In the genomic region with DNA sequence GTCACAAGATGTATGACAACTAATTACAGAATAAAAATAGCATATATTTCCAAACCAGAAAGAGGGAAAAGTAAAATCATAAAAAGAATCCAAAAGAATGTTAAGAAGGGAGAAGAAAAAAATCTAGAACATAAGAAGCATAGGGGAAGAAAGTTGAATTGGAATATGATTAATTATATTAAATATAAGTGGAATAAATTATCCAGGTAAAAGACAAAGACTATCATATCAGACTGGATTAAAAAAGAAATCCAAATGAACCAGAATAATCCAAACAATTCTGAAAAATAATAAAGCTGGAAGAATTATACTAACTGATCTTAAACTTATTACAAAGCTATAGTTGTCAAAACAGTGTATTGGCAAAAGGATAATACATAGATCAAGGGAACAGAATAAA, we compare ENCODE assay signal across 20 cellular contexts. TPM values are rescaled to one million over a fixed set of nuclear protein-coding genes. Genes with fewer than 3 reads are reported as not detected.
A peak's percentile ranks its signal among the peaks of the same experiment; 100 is the strongest.
DNase-seq lines count a peak whose midpoint lies in the region; ATAC-seq, FAIRE-seq and TF ChIP-seq lines count a peak whose summit lies in the region.
"Had no signal": no experiment of that assay in that cellular context is flagged by ENCODE, and none has a peak within 500 bp of the region (broad histone marks: within the 10 kb centered on the region; RNA-seq: fewer than 3 reads in every experiment).

No MANE protein-coding gene starts in this region.

- TF ChIP-seq POLR2A in A549 (IDR thresholded peaks at IDR 0.05; ENCODE audit: low read length): no peak

- no peak overlapping the region for H3K27ac ChIP-seq in A549
- H3K27ac ChIP-seq: BLaER1, C4-2B had no signal

- no peak for TF ChIP-seq CTCF in A549 (IDR thresholded peaks at IDR 0.05)

- no peak overlapping the region for H3K4me2 ChIP-seq in A549
- H3K4me2 ChIP-seq: BLaER1 had no signal

- intact Hi-C loops in posterior cingulate gyrus (cut with DNase I): no loop called here

- FAIRE-seq in A549 (lab: Jason Lieb, UNC) (no peak), TTC549 (lab: Jason Lieb, UNC) (peak; percentile 28), endometrium (lab: Jason Lieb, UNC) (peak; percentile 12)
- FAIRE-seq: GM12878, H54 had no signal

- peaks cover 10% of the 10 kb centered on the region; the same call in 2 of the 3 replicates for H3K4me1 ChIP-seq in A549
- H3K4me1 ChIP-seq: BLaER1, Caco-2, HAP-1 had no signal

- peaks cover 28% of the 10 kb centered on the region for H3K9me3 ChIP-seq in A549

- POLR2A ChIA-PET in A549 (lab: Yijun Ruan, JAX): interaction anchor here (0.9 kb wide), 1 partner anchor 24 kb away, joined by 4 read pairs; no protein-coding TSS in a partner anchor

- no peak overlapping the region for H3K4me3 ChIP-seq in A549
- H3K4me3 ChIP-seq: GM12878, HAP-1 had no signal

- no peak for TF ChIP-seq EP300 in A549 (IDR thresholded peaks at IDR 0.05)

- ATAC-seq in A549 (no peak), HG02678 (IDR thresholded peaks at IDR 0.05; ENCODE audit: unreplicated experiment) (no peak)
- ATAC-seq: CD8-positive, alpha-beta T cell; GM12878 had no signal

- DNase-seq in A549 (ENCODE audit: low read depth in 1 of 2, low spot score in 1 of 2) (no peak), posterior cingulate gyrus (no peak), NCI-H526 treated with DMSO at 0.1 percent for 48 hours (lab: John Stamatoyannopoulos, UW) (no peak), NCI-H1092 treated with DMSO at 0.1 percent for 48 hours (lab: John Stamatoyannopoulos, UW) (no peak)
- DNase-seq: 8988T; Caco-2; CD4-positive, CD25-positive, alpha-beta regulatory T cell; CD8-positive, alpha-beta T cell; DMS153; DND-41; GDM1; GOT3 had no signal

- CTCF ChIA-PET in A549 (lab: Yijun Ruan, JAX): interaction anchor here (1.0 to 1.2 kb wide), 3 partner anchors 16 to 147 kb away, joined by 3 read pairs; no protein-coding TSS in a partner anchor

- TF ChIP-seq RAD21 in A549 (conservative IDR thresholded peaks at IDR 0.05 in 1 of 2, IDR thresholded peaks at IDR 0.05 in 1 of 2): no peak

TF ChIP-seq in A549, 52 proteins besides CTCF, POLR2A, EP300 and RAD21:
- TF ChIP-seq KDM1A (IDR thresholded peaks at IDR 0.05; ENCODE audit: low read depth): peak; percentile 51; the same call in 1 of the 2 replicates
- TF ChIP-seq RCOR1 (IDR thresholded peaks at IDR 0.05; ENCODE audit: low read depth, low read length): no peak

RNA-seq across cellular contexts. Expression of a gene that starts 23.6 kb away (rescaled TPM):
- polyA plus RNA-seq in A549 (2011; rRNA removed) (231 and 306 TPM in 2 replicates), A549 (2017; fragmentation: RNase III; extraction: RNeasy Plus Mini Kit Qiagen cat#74134 plus additional on column Dnase treatment) (155 to 157 TPM (median 156 TPM) in 3 replicates)
- polyA plus RNA-seq in A549 (2012; cell fraction: cytosol; rRNA removed): 98.3 and 99.8 TPM in 2 replicates
- polyA plus RNA-seq in A549 (2012; cell fraction: nucleus; rRNA removed): 97.3 and 104 TPM in 2 replicates
- polyA minus RNA-seq in A549 (2011; rRNA and poly(A)+ RNA removed): 263 and 303 TPM in 2 replicates

RNA-seq across cellular contexts. Expression of a gene that starts 57.7 kb away (rescaled TPM):
- polyA plus RNA-seq in A549 (2011; rRNA removed) (43.4 and 53.9 TPM in 2 replicates), A549 (2017; fragmentation: RNase III; extraction: RNeasy Plus Mini Kit Qiagen cat#74134 plus additional on column Dnase treatment) (24.5 to 28.0 TPM (median 27.7 TPM) in 3 replicates)
- polyA plus RNA-seq in A549 (2012; cell fraction: cytosol; rRNA removed): 36.6 and 40.3 TPM in 2 replicates
- polyA plus RNA-seq in A549 (2012; cell fraction: nucleus; rRNA removed): 22.8 and 27.9 TPM in 2 replicates
- polyA minus RNA-seq in A549 (2011; rRNA and poly(A)+ RNA removed): 79.0 and 91.9 TPM in 2 replicates
